Comparison of ENCODE assay signal across 19 cellular contexts in genomic region chr6:49666930-49667369, GRCh38. TPM values are rescaled to one million over a fixed set of nuclear protein-coding genes. Genes with fewer than 3 reads are reported as not detected.
DNase-seq lines count a peak whose midpoint lies in the region; ATAC-seq, FAIRE-seq and TF ChIP-seq lines count a peak whose summit lies in the region.
"Had no signal": no experiment of that assay in that cellular context is flagged by ENCODE, and none has a peak within 500 bp of the region (broad histone marks: within the 10 kb centered on the region; RNA-seq: fewer than 3 reads in every experiment).

No MANE protein-coding gene starts in this region.

- H2AFZ ChIP-seq in KMS-11 (ENCODE audit: low read depth) (0 out of 2 replicates have a peak overlapping the region, but pooled peaks have one; percentile 22), K562 (ENCODE audit: low read depth, low read length) (peak overlapping the region; percentile 67)

- no peak overlapping the region for H3K4me2 ChIP-seq in KMS-11
- peak overlapping the region; percentile 17; the same call in 1 of the 2 replicates for H3K4me2 ChIP-seq in K562 (ENCODE audit: insufficient read depth, low read length)

- TF ChIP-seq CTCF in 22Rv1 (IDR thresholded peaks at IDR 0.05) (no peak), KMS-11 (conservative IDR thresholded peaks at IDR 0.05; ENCODE audit: low read depth, low read length) (no peak), K562 (IDR thresholded peaks at IDR 0.05 in 2 of 3, conservative IDR thresholded peaks at IDR 0.05 in 1 of 3; ENCODE audit: insufficient read depth in 2 of 3, low read depth in 1 of 3, low read length in 3 of 3) (no peak)

- H4K20me1 ChIP-seq in KMS-11 (ENCODE audit: insufficient read depth) (no peaks in the 10 kb centered on the region), K562 (replicated peaks; ENCODE audit: control insufficient read depth, insufficient read depth, low read length) (no peaks in the 10 kb centered on the region)

- no peaks in the 10 kb centered on the region for H3K27me3 Mint-ChIP-seq in CD4-positive, alpha-beta memory T cell
- H3K27me3 Mint-ChIP-seq: IgD-negative memory B cell had no signal

- no TSS peak for BruUV-seq in K562 (replicated peaks; lab: Mats Ljungman, UMichigan)

- TF ChIP-seq RAD21 in K562 (CRISPR knock-in tag; conservative IDR thresholded peaks at IDR 0.05 in 1 of 2, IDR thresholded peaks at IDR 0.05 in 1 of 2): no peak

- POLR2A ChIA-PET in K562 (lab: Yijun Ruan, JAX) (interaction anchor here (1.5 to 1.6 kb wide), 2 partner anchors 31 to 32 kb away, joined by 3 to 4 read pairs; partner anchors contain the start of gene RHAG), HEK293T (lab: Yijun Ruan, JAX) (no interaction called here)
- POLR2A ChIA-PET in CD4-positive, alpha-beta memory T cell (lab: Charles Lee; ENCODE audit: partially characterized antibody): no interaction called here

- no peaks in the 10 kb centered on the region for H3K36me3 ChIP-seq in KMS-11 (ENCODE audit: insufficient read depth)
- no peaks in the 10 kb centered on the region for H3K36me3 ChIP-seq in K562 (ENCODE audit: control insufficient read depth, insufficient read depth, low read length)
- no peaks in the 10 kb centered on the region for H3K36me3 ChIP-seq in CD4-positive, alpha-beta memory T cell (ENCODE audit: insufficient read depth, low read length)

- H3K4me3 Mint-ChIP-seq in CD4-positive, alpha-beta memory T cell: no peak overlapping the region
- H3K4me3 Mint-ChIP-seq: IgD-negative memory B cell had no signal

- H3K9me3 Mint-ChIP-seq in CD4-positive, alpha-beta memory T cell: peaks cover 0 to 8% (median 3%) of the 10 kb centered on the region in 8 donors

- CTCF ChIA-PET in K562 (lab: Yijun Ruan, JAX; ENCODE audit: low intra/inter-chr PET ratio) (no interaction called here), HEK293T (lab: Yijun Ruan, JAX) (no interaction called here)
- CTCF ChIA-PET in CD4-positive, alpha-beta memory T cell (lab: Charles Lee; ENCODE audit: partially characterized antibody): no interaction called here

- no peaks in the 10 kb centered on the region for H3K9me1 ChIP-seq in K562 (ENCODE audit: control insufficient read depth, insufficient read depth, low read length)

- H3K4me3 ChIP-seq in KMS-11 (IDR thresholded peaks at IDR 0.05; ENCODE audit: insufficient read depth, low read depth, low read length) (no peak overlapping the region), K562 (no peak overlapping the region)
- H3K4me3 ChIP-seq in CD4-positive, alpha-beta memory T cell (ENCODE audit: low read length in 2 of 2): no peak overlapping the region

- no peak overlapping the region for H3K27ac Mint-ChIP-seq in CD4-positive, alpha-beta memory T cell
- H3K27ac Mint-ChIP-seq: IgD-negative memory B cell had no signal

- 0% methylated on average over 1 of the region's 1 CpG for WGBS in K562 (ENCODE audit: insufficient coverage, low coverage, missing lambda C conversion rate)

- no peaks in the 10 kb centered on the region for H3K4me1 Mint-ChIP-seq in CD4-positive, alpha-beta memory T cell
- H3K4me1 Mint-ChIP-seq: IgD-negative memory B cell had no signal

- intact Hi-C loops in K562 (cut with micrococcal nuclease): loop anchor here (1.0 to 2.0 kb wide), 2 partner anchors 21 to 34 kb away; no protein-coding TSS in a partner anchor
- intact Hi-C loops in CD4-positive, alpha-beta memory T cell (cut with micrococcal nuclease): no loop called here

- no peak for TF ChIP-seq POLR2A in K562 (conservative IDR thresholded peaks at IDR 0.05)

- peak; percentile 59 for FAIRE-seq in K562 (lab: Jason Lieb, UNC)
- FAIRE-seq: GM18507 had no signal

- in situ Hi-C loops in K562 (cut with MboI): no loop called here

- peak; percentile 1 for DNase-seq in RKO (ENCODE audit: low spot score)
- DNase-seq in K562 (ENCODE audit: extremely low read depth in 1 of 4, low spot score in 3 of 4): peak; percentile 32 to 75 (median 52)
- no peak for DNase-seq in AG08395 (ENCODE audit: low spot score)
- no peak for DNase-seq in NCI-H1436 treated with DMSO at 0.1 percent for 48 hours (lab: John Stamatoyannopoulos, UW)
- DNase-seq in HEK293T (ENCODE audit: extremely low spot score): no peak
- no peak for DNase-seq in CD4-positive, alpha-beta memory T cell
- DNase-seq: 8988T, C1 segment of cervical spinal cord, Caco-2, NCI-H1092, NCI-H1694, NCI-H446 treated with DMSO at 0.1 percent for 48 hours, NCI-H774 had no signal

- H3K27ac ChIP-seq in 22Rv1 (peak overlapping the region; percentile 68), KMS-11 (no peak overlapping the region), K562 (ENCODE audit: extremely low read depth, low read depth, low read length) (peak overlapping the region; percentile 34)
- H3K27ac ChIP-seq in CD4-positive, alpha-beta memory T cell (ENCODE audit: low read depth, low read length): no peak overlapping the region

- ATAC-seq in K562: peak; percentile 86

- H3K27me3 ChIP-seq in KMS-11 (ENCODE audit: insufficient read depth, low read depth): no peaks in the 10 kb centered on the region
- H3K27me3 ChIP-seq in K562 (ENCODE audit: control insufficient read depth in 2 of 2, insufficient read depth in 2 of 2, low read length in 2 of 2): no peaks in the 10 kb centered on the region
- H3K27me3 ChIP-seq in CD4-positive, alpha-beta memory T cell (ENCODE audit: insufficient read depth, low read length): no peaks in the 10 kb centered on the region

- TF ChIP-seq EP300 in K562 (IDR thresholded peaks at IDR 0.05; ENCODE audit: low read length): peak; percentile 87

- H3K4me1 ChIP-seq in KMS-11 (ENCODE audit: low read depth, poor library complexity, severe bottlenecking): peaks cover 4% of the 10 kb centered on the region
- peaks cover 10 to 30% of the 10 kb centered on the region in 2 experiments; a peak in 4 of 5 replicates for H3K4me1 ChIP-seq in K562 (replicated peaks in 1 of 2; ENCODE audit: control insufficient read depth in 2 of 2, insufficient read depth in 2 of 2, low read length in 2 of 2)
- no peaks in the 10 kb centered on the region for H3K4me1 ChIP-seq in CD4-positive, alpha-beta memory T cell (ENCODE audit: insufficient read depth, low read length)

- no peaks in the 10 kb centered on the region for H3K36me3 Mint-ChIP-seq in CD4-positive, alpha-beta memory T cell
- H3K36me3 Mint-ChIP-seq: IgD-negative memory B cell had no signal

- no peaks in the 10 kb centered on the region for H3K9me3 ChIP-seq in K562 (replicated peaks; ENCODE audit: control insufficient read depth, insufficient read depth, low read depth, low read length)
- no peaks in the 10 kb centered on the region for H3K9me3 ChIP-seq in CD4-positive, alpha-beta memory T cell (ENCODE audit: control insufficient read depth in 1 of 2, low read length in 2 of 2)
- H3K9me3 ChIP-seq: Caco-2 had no signal

- H3K79me2 ChIP-seq in KMS-11 (ENCODE audit: insufficient read depth, low read depth) (no peaks in the 10 kb centered on the region), K562 (ENCODE audit: control insufficient read depth, insufficient read depth, low read length) (no peaks in the 10 kb centered on the region)

- H3K9ac ChIP-seq in KMS-11 (no peak overlapping the region), K562 (ENCODE audit: insufficient read depth in 1 of 2, low read depth in 2 of 2, low read length in 2 of 2) (peak overlapping the region in 1 of 2 experiments; percentile 25; a peak in 2 of 4 replicates)

TF ChIP-seq in HEK293T, 16 proteins besides CTCF, POLR2A, EP300 and RAD21 (continues in another document):
- TF ChIP-seq LEF1 (IDR thresholded peaks at IDR 0.05; ENCODE audit: borderline replicate concordance): no peak

RNA-seq across cellular contexts. Expression of gene RHAG, which starts 30.3 kb away (rescaled TPM):
- total RNA-seq in K562 (2011; cell fraction: chromatin; rRNA removed; ENCODE audit: low replicate concordance): 726 and 803 TPM in 2 replicates
- 877 and 1,017 TPM in 2 replicates for total RNA-seq in K562 (2011; cell fraction: nucleolus; rRNA removed)
- 775 and 1,016 TPM in 2 replicates for total RNA-seq in K562 (2011; cell fraction: nucleoplasm; rRNA removed)
- total RNA-seq in K562 (2014; rRNA removed) (290 and 296 TPM in 2 replicates), K562 (2014; rRNA removed; fragmentation: Illumina TruSeq; extraction: Trizol) (505 and 540 TPM in 2 replicates), K562 (2015; rRNA removed; fragmentation: Illumina TruSeq; extraction: Trizol) (394 and 412 TPM in 2 replicates), K562 (2021) (327 and 345 TPM in 2 replicates)
- polyA plus RNA-seq in K562 (2011; rRNA removed) (900 and 1,096 TPM in 2 replicates), K562 (2014; fragmentation: Illumina TruSeq; extraction: Trizol) (433 and 532 TPM in 2 replicates), K562 (2014; fragmentation: Nextera tagmentation; extraction: Ambion mirVana) (1,000 to 10,000 TPM; 1,125 to 1,202 TPM), K562 (2014; rRNA removed) (359 and 423 TPM in 2 replicates)
- 558 and 859 TPM in 2 replicates for polyA plus RNA-seq in K562 (2011; cell fraction: cytosol; rRNA removed)
- polyA plus RNA-seq in K562 (2011; cell fraction: nucleus; rRNA removed): 306 and 436 TPM in 2 replicates
- polyA plus RNA-seq in K562 (2012): 234 and 374 TPM in 2 replicates
- 724 and 922 TPM in 2 replicates for polyA minus RNA-seq in K562 (2011; rRNA and poly(A)+ RNA removed)
- 185 and 293 TPM in 2 replicates for polyA minus RNA-seq in K562 (2011; cell fraction: cytosol; rRNA and poly(A)+ RNA removed)
- polyA minus RNA-seq in K562 (2011; cell fraction: nucleus; rRNA and poly(A)+ RNA removed): 72.4 and 157 TPM in 2 replicates
- total RNA-seq in CD4-positive, alpha-beta memory T cell: not detected
- not detected for polyA plus RNA-seq in CD4-positive, alpha-beta memory T cell
- total RNA-seq: Caco-2, HT-29, SK-MEL-5 had no signal
- polyA plus RNA-seq: IgD-negative memory B cell had no signal

RNA-seq across cellular contexts. Expression of gene CRISP2, which starts 46.4 kb away (rescaled TPM):
- total RNA-seq in K562 (2011; cell fraction: chromatin; rRNA removed; ENCODE audit: low replicate concordance): not detected in 2 replicates
- total RNA-seq in K562 (2011; cell fraction: nucleolus; rRNA removed): not detected in 2 replicates
- not detected in 2 replicates for total RNA-seq in K562 (2011; cell fraction: nucleoplasm; rRNA removed)
- total RNA-seq in K562 (2014; rRNA removed) (not detected in 2 replicates), K562 (2014; rRNA removed; fragmentation: Illumina TruSeq; extraction: Trizol) (0.13 TPM in 1 of 2 replicates, not detected in the other), K562 (2015; rRNA removed; fragmentation: Illumina TruSeq; extraction: Trizol) (not detected in 2 replicates), K562 (2021) (not detected in 2 replicates)
- polyA plus RNA-seq in K562 (2011; rRNA removed) (0.07 TPM in 1 of 2 replicates, not detected in the other), K562 (2014; fragmentation: Illumina TruSeq; extraction: Trizol) (0.15 TPM in 1 of 2 replicates, not detected in the other), K562 (2014; fragmentation: Nextera tagmentation; extraction: Ambion mirVana) (not detected), K562 (2014; rRNA removed) (not detected in 2 replicates)
- not detected in 2 replicates for polyA plus RNA-seq in K562 (2011; cell fraction: cytosol; rRNA removed)
- polyA plus RNA-seq in K562 (2011; cell fraction: nucleus; rRNA removed): not detected in 2 replicates
- polyA plus RNA-seq in K562 (2012): not detected in 2 replicates
- polyA minus RNA-seq in K562 (2011; rRNA and poly(A)+ RNA removed): not detected in 2 replicates
- not detected in 2 replicates for polyA minus RNA-seq in K562 (2011; cell fraction: cytosol; rRNA and poly(A)+ RNA removed)
- not detected in 2 replicates for polyA minus RNA-seq in K562 (2011; cell fraction: nucleus; rRNA and poly(A)+ RNA removed)
- not detected for total RNA-seq in CD4-positive, alpha-beta memory T cell
- polyA plus RNA-seq in CD4-positive, alpha-beta memory T cell: not detected
- total RNA-seq: Caco-2, HT-29, SK-MEL-5 had no signal
- polyA plus RNA-seq: IgD-negative memory B cell had no signal

Comparison
In these comparisons a context has a peak if more than half of its experiments do, and no peak if none do; other contexts are left out.
1. H3K27ac ChIP-seq: peak in 22Rv1 (single experiment) and K562 (single experiment); none in KMS-11 (single experiment) and CD4-positive, alpha-beta memory T cell (single experiment).
2. DNase-seq: peak in RKO (single experiment) and K562 (4 of 4); none in AG08395 (single experiment), NCI-H1436 treated with DMSO at 0.1 percent for 48 hours (single experiment), HEK293T (single experiment) and CD4-positive, alpha-beta memory T cell (0 of 5).
3. RNA of gene RHAG, which starts 30.3 kb away (total RNA-seq): 290 to 1,017 TPM in K562; not detected in CD4-positive, alpha-beta memory T cell; every median in the first group is over 100 times any median in the second.